28 cellular contexts compared by ENCODE assay signal in genomic region chr21:34748862-34749261, GRCh38.
"Had no signal": no experiment of that assay in that cellular context is flagged by ENCODE, and none has a peak within 500 bp of the region (broad histone marks: within the 10 kb centered on the region; RNA-seq: fewer than 3 reads in every experiment).

No MANE protein-coding gene starts in this region.

- H3K36me3 Mint-ChIP-seq: stimulated activated effector memory CD8-positive, alpha-beta T cell treated with anti-CD3 and anti-CD28 coated beads, Interleukin-12 subunit alpha, Interleukin-12 subunit beta, amount 100 ng/mL, for 72 hours; stimulated activated memory B cell treated with anti-CD40 and anti-IgM and Interleukin-4, amounts not matched to agents 10 μg/mL and 1 μg/mL and 100 μg/mL, for 72 hours; stimulated activated naive B cell treated with anti-CD40 and anti-IgM and Interleukin-4, amounts not matched to agents 10 μg/mL and 1 μg/mL and 100 μg/mL, for 72 hours; type B pancreatic cell had no signal

- FAIRE-seq: urothelium cell line had no signal

- H3K4me3 Mint-ChIP-seq: stimulated activated effector memory CD8-positive, alpha-beta T cell treated with anti-CD3 and anti-CD28 coated beads, Interleukin-12 subunit alpha, Interleukin-12 subunit beta, amount 100 ng/mL, for 72 hours; stimulated activated memory B cell treated with anti-CD40 and anti-IgM and Interleukin-4, amounts not matched to agents 10 μg/mL and 1 μg/mL and 100 μg/mL, for 72 hours; stimulated activated naive B cell treated with anti-CD40 and anti-IgM and Interleukin-4, amounts not matched to agents 10 μg/mL and 1 μg/mL and 100 μg/mL, for 72 hours; stimulated activated naive CD8-positive, alpha-beta T cell treated with anti-CD3 and anti-CD28 coated beads, Interleukin-15, amount 100 ng/mL, for 72 hours; stimulated activated naive CD8-positive, alpha-beta T cell treated with anti-CD3 and anti-CD28 coated beads, Interleukin-15, Interleukin-2, amounts not matched to agents 100 ng/mL and 50 ng/mL, for 24 hours; type B pancreatic cell had no signal

- DNase-seq: stimulated activated CD4-positive, alpha-beta T cell treated with anti-CD3 and anti-CD28 coated beads, Interleukin-2, amount 100 ng/mL, for 48 hours; stimulated activated CD4-positive, alpha-beta T cell treated with anti-CD3 and anti-CD28 coated beads, Interleukin-4, amount 100 ng/mL, for 1 hour; stimulated activated CD4-positive, alpha-beta T cell treated with anti-CD3 and anti-CD28 coated beads, Interleukin-4, amount 100 ng/mL, for 24 hours; stimulated activated CD4-positive, alpha-beta T cell treated with anti-CD3 and anti-CD28 coated beads, Interleukin-4, amount 100 ng/mL, for 4 hours; stimulated activated CD8-positive, alpha-beta memory T cell treated with anti-CD3 and anti-CD28 coated beads, Interleukin-4, amount 100 ng/mL, for 48 hours; stimulated activated naive B cell treated with anti-CD40 and anti-IgM and Interleukin-4, amounts not matched to agents 10 μg/mL and 1 μg/mL and 100 μg/mL, for 72 hours; stimulated activated naive CD4-positive, alpha-beta T cell; stimulated activated naive CD4-positive, alpha-beta T cell treated with Interleukin-2 at 50 U/mL for 16 hours; stimulated activated naive CD8-positive, alpha-beta T cell treated with anti-CD3 and anti-CD28 coated beads, Interleukin-15, amount 100 ng/mL, for 72 hours; stimulated activated naive CD8-positive, alpha-beta T cell treated with anti-CD3 and anti-CD28 coated beads, Interleukin-15, Interleukin-2, amounts not matched to agents 100 U/mL and 50 U/mL, for 24 hours; stomach; substantia nigra; testis; thyroid gland; tibial artery; transverse colon; upper lobe of left lung; upper lobe of right lung; uterus had no signal

- H3K9me3 ChIP-seq: stomach, suprapubic skin, testis, thoracic aorta, thyroid gland, tibial artery, tibial nerve, transverse colon, upper lobe of left lung, upper lobe of right lung, uterus, vagina had no signal

- H3K27ac ChIP-seq: stomach, suprapubic skin, testis, thoracic aorta, thyroid gland, tibial artery, tibial nerve, transverse colon, upper lobe of left lung, upper lobe of right lung, uterus, vagina had no signal

- H3K4me3 ChIP-seq: stomach, suprapubic skin, testis, thoracic aorta, thyroid gland, tibial artery, tibial nerve, transverse colon, upper lobe of left lung, upper lobe of right lung, uterus, vagina had no signal

- H3K36me3 ChIP-seq: stomach, suprapubic skin, thoracic aorta, thyroid gland, tibial artery, tibial nerve, transverse colon, upper lobe of left lung, upper lobe of right lung, uterus, vagina had no signal

- H3K27ac Mint-ChIP-seq: stimulated activated effector memory CD8-positive, alpha-beta T cell treated with anti-CD3 and anti-CD28 coated beads, Interleukin-12 subunit alpha, Interleukin-12 subunit beta, amount 100 ng/mL, for 72 hours; stimulated activated memory B cell treated with anti-CD40 and anti-IgM and Interleukin-4, amounts not matched to agents 10 μg/mL and 1 μg/mL and 100 μg/mL, for 72 hours; stimulated activated naive B cell treated with anti-CD40 and anti-IgM and Interleukin-4, amounts not matched to agents 10 μg/mL and 1 μg/mL and 100 μg/mL, for 72 hours; stimulated activated naive CD8-positive, alpha-beta T cell treated with anti-CD3 and anti-CD28 coated beads, Interleukin-15, amount 100 ng/mL, for 72 hours; stimulated activated naive CD8-positive, alpha-beta T cell treated with anti-CD3 and anti-CD28 coated beads, Interleukin-15, Interleukin-2, amounts not matched to agents 100 ng/mL and 50 ng/mL, for 24 hours; type B pancreatic cell had no signal

- ATAC-seq: stimulated activated effector memory CD8-positive, alpha-beta T cell treated with anti-CD3 and anti-CD28 coated beads, Interleukin-12 subunit alpha, Interleukin-12 subunit beta, amount 100 ng/mL, for 72 hours; stimulated activated memory B cell treated with anti-CD40 and anti-IgM and Interleukin-4, amounts not matched to agents 10 μg/mL and 1 μg/mL and 100 μg/mL, for 72 hours; stimulated activated naive B cell treated with anti-CD40 and anti-IgM and Interleukin-4, amounts not matched to agents 10 μg/mL and 1 μg/mL and 100 μg/mL, for 72 hours; stimulated activated naive CD8-positive, alpha-beta T cell treated with anti-CD3 and anti-CD28 coated beads, Interleukin-15, amount 100 ng/mL, for 72 hours; stimulated activated naive CD8-positive, alpha-beta T cell treated with anti-CD3 and anti-CD28 coated beads, Interleukin-15, Interleukin-2, amounts not matched to agents 100 U/mL and 50 U/mL, for 24 hours; upper lobe of right lung had no signal

- H3K27me3 ChIP-seq: stomach, suprapubic skin, testis, thyroid gland, tibial artery, tibial nerve, transverse colon, upper lobe of left lung, upper lobe of right lung, uterus, vagina had no signal

- H3K9me3 Mint-ChIP-seq: stimulated activated effector memory CD8-positive, alpha-beta T cell treated with anti-CD3 and anti-CD28 coated beads, Interleukin-12 subunit alpha, Interleukin-12 subunit beta, amount 100 ng/mL, for 72 hours; stimulated activated naive CD8-positive, alpha-beta T cell treated with anti-CD3 and anti-CD28 coated beads, Interleukin-15, amount 100 ng/mL, for 72 hours; stimulated activated naive CD8-positive, alpha-beta T cell treated with anti-CD3 and anti-CD28 coated beads, Interleukin-15, Interleukin-2, amounts not matched to agents 100 ng/mL and 50 ng/mL, for 24 hours; type B pancreatic cell had no signal

- H3K4me1 ChIP-seq: testis, uterus had no signal
